11 cellular contexts compared by ENCODE assay signal in the genomic region with DNA sequence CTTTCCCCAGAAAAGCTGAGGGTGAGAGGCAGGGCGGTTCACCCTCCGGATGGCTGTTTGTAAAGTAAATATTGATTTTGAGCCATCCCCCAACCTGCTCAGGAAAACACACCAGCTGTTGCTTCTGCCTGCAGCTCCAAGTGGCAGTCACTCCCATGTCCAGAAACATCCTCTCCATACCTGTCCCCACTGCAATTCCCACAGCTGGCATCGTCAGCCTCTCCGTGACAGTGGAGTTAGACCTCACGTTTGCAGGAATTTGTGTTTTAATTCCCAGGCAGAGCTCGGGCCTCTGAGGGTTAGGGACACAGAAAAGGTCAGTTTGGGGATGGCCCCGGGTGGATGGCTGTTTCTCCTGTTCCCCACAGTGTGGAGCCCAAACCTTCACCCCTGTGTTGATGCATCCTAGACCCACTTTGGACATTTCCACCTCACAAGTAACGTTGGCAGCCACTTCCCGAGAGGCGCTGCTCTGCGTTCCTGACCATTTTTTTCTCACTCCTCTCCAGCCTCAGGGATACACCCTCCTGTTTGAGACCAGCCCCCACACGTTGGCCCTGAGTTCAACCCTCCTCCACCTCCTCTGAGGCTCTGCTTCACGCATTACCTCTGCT. TPM values are rescaled to one million over a fixed set of nuclear protein-coding genes. Genes with fewer than 3 reads are reported as not detected.
DNase-seq lines count a peak whose midpoint lies in the region; ATAC-seq and TF ChIP-seq lines count a peak whose summit lies in the region.
"Had no signal": no experiment of that assay in that cellular context is flagged by ENCODE, and none has a peak within 500 bp of the region (broad histone marks: within the 10 kb centered on the region; RNA-seq: fewer than 3 reads in every experiment).

No MANE protein-coding gene starts in this region.

- H3K36me3 ChIP-seq in heart right ventricle (no peaks in the 10 kb centered on the region), skeletal muscle tissue (ENCODE audit: control insufficient read depth in 3 of 3, insufficient read depth in 3 of 3, low read length in 3 of 3) (no peaks in the 10 kb centered on the region)
- H3K36me3 ChIP-seq: SJSA1 had no signal

- H3K9me3 ChIP-seq in heart right ventricle (no peaks in the 10 kb centered on the region), skeletal muscle tissue (ENCODE audit: control insufficient read depth in 3 of 3, low read length in 3 of 3) (no peaks in the 10 kb centered on the region)
- H3K9me3 ChIP-seq: SJSA1 had no signal

- H3K9ac ChIP-seq in skeletal muscle tissue (ENCODE audit: low read depth in 1 of 3, low read length in 3 of 3) = no peak overlapping the region

- H3K4me1 ChIP-seq in heart right ventricle (peaks cover 8 to 46% (median 36%) of the 10 kb centered on the region in 9 donors), skeletal muscle tissue (ENCODE audit: control insufficient read depth in 3 of 3, insufficient read depth in 3 of 3, low read length in 3 of 3) (peaks cover 26 to 29% (median 26%) of the 10 kb centered on the region in 3 donors)
- H3K4me1 ChIP-seq: SJSA1 had no signal

- WGBS in heart right ventricle, 2 donors = 41 to 53% methylated on average over 13 of the region's 13 CpGs

- intact Hi-C loops in heart right ventricle (cut with DNase I) (loop anchor here in 3 of 10 donors (5.0 to 10.0 kb wide), 2 partner anchors 45 to 53 kb away; no protein-coding TSS in a partner anchor), dorsolateral prefrontal cortex (cut with DNase I) (no loop called here)

- H3K27ac ChIP-seq in heart right ventricle = peak overlapping the region in 6 of 10 donors; percentile 12 to 67 (median 46)
- H3K27ac ChIP-seq in skeletal muscle tissue (ENCODE audit: low read depth, low read length) = peak overlapping the region; percentile 26
- H3K27ac ChIP-seq in dorsolateral prefrontal cortex = peak overlapping the region in 8 of 59 donors; percentile 6 to 57 (median 24)
- H3K27ac ChIP-seq: SJSA1 had no signal

- TF ChIP-seq CTCF in heart right ventricle (IDR thresholded peaks at IDR 0.05) (no peak), dorsolateral prefrontal cortex (IDR thresholded peaks at IDR 0.05 in 54 of 56, conservative IDR thresholded peaks at IDR 0.05 in 2 of 56; ENCODE audit: low read depth in 1 of 56, partially characterized antibody in 56 of 56) (no peak)

- ATAC-seq in heart right ventricle = peak in 5 of 8 donors; percentile 4 to 26 (median 13)
- ATAC-seq in HG03139 (IDR thresholded peaks at IDR 0.05; ENCODE audit: unreplicated experiment) = no peak

- H3K4me3 ChIP-seq in heart right ventricle (peak overlapping the region in 1 of 10 donors; percentile 11), skeletal muscle tissue (ENCODE audit: low read length in 3 of 3) (peak overlapping the region in 1 of 3 donors; percentile 28), dorsolateral prefrontal cortex (no peak overlapping the region)
- H3K4me3 ChIP-seq: SJSA1 had no signal

- DNase-seq in HuH-7 (ENCODE audit: low spot score) (peak; percentile 58), NCI-H774 (lab: John Stamatoyannopoulos, UW) (peak; percentile 35), heart right ventricle (no peak), dorsolateral prefrontal cortex (no peak), OCI-M1 (lab: John Stamatoyannopoulos, UW) (no peak), SW 1271 (lab: John Stamatoyannopoulos, UW) (no peak)
- DNase-seq: activated T-cell treated with anti-CD3 and anti-CD28 coated beads, Interleukin-2, amount 50 U/mL, for 48 hours; midbrain had no signal

- H3K27me3 ChIP-seq in heart right ventricle (no peaks in the 10 kb centered on the region), skeletal muscle tissue (ENCODE audit: control insufficient read depth in 3 of 3, insufficient read depth in 3 of 3, low read length in 3 of 3) (no peaks in the 10 kb centered on the region), dorsolateral prefrontal cortex (no peaks in the 10 kb centered on the region)

RNA-seq across cellular contexts. Expression of gene FAM174B, which starts 11.8 kb away (rescaled TPM):
- total RNA-seq in heart right ventricle = 10 to 100 TPM in 7 of 10 donors, 1 to 10 TPM in 3; 7.7 to 16.9 (median 10.9) TPM
- 10 to 100 TPM in 1 of 2 donors, 1 to 10 TPM in 1; 6.1 to 10.9 TPM for polyA plus RNA-seq in heart right ventricle
- 8.4 TPM for total RNA-seq in skeletal muscle tissue
- 10 to 100 TPM; 17.4 to 51.5 (median 33.1) TPM for total RNA-seq in dorsolateral prefrontal cortex

Comparison
In these comparisons a context has a peak if more than half of its experiments do, and no peak if none do; other contexts are left out.
1. DNase-seq: peak in HuH-7 (single experiment) and NCI-H774 (single experiment); none in heart right ventricle (0 of 2), dorsolateral prefrontal cortex (0 of 10), OCI-M1 (single experiment) and SW 1271 (0 of 2).